ENCODE assay signal across 20 cellular contexts in genomic region chr7:34844936-34845665, GRCh38.
"Had no signal": no experiment of that assay in that cellular context is flagged by ENCODE, and none has a peak within 500 bp of the region (broad histone marks: within the 10 kb centered on the region; RNA-seq: fewer than 3 reads in every experiment).

No MANE protein-coding gene starts in this region.

- DNase-seq: activated CD4-positive, alpha-beta memory T cell treated with anti-CD3 and anti-CD28 coated beads, Interleukin-2, amount 10 ng/mL, durations not matched to agents 7 days and 5 days; activated CD4-positive, alpha-beta T cell treated with anti-CD3 and anti-CD28 coated beads for 4 hours; activated CD8-positive, alpha-beta memory T cell treated with anti-CD3 and anti-CD28 coated beads, Interleukin-2, amount 50 U/mL, for 4 hours; activated gamma-delta T cell; activated naive CD8-positive, alpha-beta T cell treated with anti-CD3 and anti-CD28 coated beads, Interleukin-2, amount 10 ng/mL, durations not matched to agents 7 days and 5 days; activated T-cell treated with anti-CD3 and anti-CD28 coated beads, Interleukin-2, amount 50 U/mL, for 72 hours; anterior cingulate cortex; cerebellar nuclear complex; effector CD8-positive, alpha-beta T cell; gastrocnemius medialis; naive thymus-derived CD4-positive, alpha-beta T cell; retina had no signal

- ATAC-seq: activated T-cell treated with anti-CD3 and anti-CD28 coated beads, Interleukin-2, amount 50 U/mL, for 72 hours; gastrocnemius medialis; left lobe of liver; naive thymus-derived CD4-positive, alpha-beta T cell had no signal

- H3K79me2 ChIP-seq: parathyroid adenoma had no signal

- H3K36me3 ChIP-seq: gastrocnemius medialis, neutrophil had no signal

- H3K4me3 ChIP-seq: gastrocnemius medialis had no signal

- FAIRE-seq: keratinocyte, TTC549 had no signal

- H3K27me3 Mint-ChIP-seq: activated CD4-positive, alpha-beta memory T cell treated with anti-CD3 and anti-CD28 coated beads, Interleukin-2, amount 10 ng/mL, durations not matched to agents 7 days and 5 days; activated naive CD8-positive, alpha-beta T cell treated with anti-CD3 and anti-CD28 coated beads, Interleukin-2, amount 10 ng/mL, durations not matched to agents 7 days and 5 days had no signal

- H3K4me1 ChIP-seq: gastrocnemius medialis, parathyroid adenoma had no signal

- H3K27ac ChIP-seq: gastrocnemius medialis, neutrophil, parathyroid adenoma had no signal

- H3K27ac Mint-ChIP-seq: activated CD4-positive, alpha-beta memory T cell treated with anti-CD3 and anti-CD28 coated beads, Interleukin-2, amount 10 ng/mL, durations not matched to agents 7 days and 5 days; activated naive CD8-positive, alpha-beta T cell treated with anti-CD3 and anti-CD28 coated beads, Interleukin-2, amount 10 ng/mL, durations not matched to agents 7 days and 5 days; activated T-cell treated with anti-CD3 and anti-CD28 coated beads, Interleukin-2, amount 50 U/mL, for 72 hours; naive thymus-derived CD4-positive, alpha-beta T cell; stimulated activated effector memory CD8-positive, alpha-beta T cell treated with anti-CD3 and anti-CD28 coated beads, Interleukin-12 subunit alpha, Interleukin-12 subunit beta, amount 100 ng/mL, for 72 hours; T-helper 1 cell treated with Interleukin-12 subunit alpha and Interleukin-12 subunit beta and Interleukin-4 antibody, amounts not matched to agents 30 μg/mL and 1 μg/mL, for 36 hours; WTC11 had no signal

- H3K9me3 ChIP-seq: gastrocnemius medialis, neutrophil had no signal

- H3K27me3 ChIP-seq: gastrocnemius medialis, neutrophil had no signal

- H3K9me3 Mint-ChIP-seq: activated CD4-positive, alpha-beta memory T cell treated with anti-CD3 and anti-CD28 coated beads, Interleukin-2, amount 10 ng/mL, durations not matched to agents 7 days and 5 days; activated naive CD8-positive, alpha-beta T cell treated with anti-CD3 and anti-CD28 coated beads, Interleukin-2, amount 10 ng/mL, durations not matched to agents 7 days and 5 days; stimulated activated effector memory CD8-positive, alpha-beta T cell treated with anti-CD3 and anti-CD28 coated beads, Interleukin-12 subunit alpha, Interleukin-12 subunit beta, amount 100 ng/mL, for 72 hours; T-helper 1 cell treated with Interleukin-12 subunit alpha and Interleukin-12 subunit beta and Interleukin-4 antibody, amounts not matched to agents 30 μg/mL and 1 μg/mL, for 36 hours had no signal

- H2AFZ ChIP-seq: parathyroid adenoma had no signal

- H3K4me3 Mint-ChIP-seq: activated CD4-positive, alpha-beta memory T cell treated with anti-CD3 and anti-CD28 coated beads, Interleukin-2, amount 10 ng/mL, durations not matched to agents 7 days and 5 days; activated naive CD8-positive, alpha-beta T cell treated with anti-CD3 and anti-CD28 coated beads, Interleukin-2, amount 10 ng/mL, durations not matched to agents 7 days and 5 days; activated T-cell treated with anti-CD3 and anti-CD28 coated beads, Interleukin-2, amount 50 U/mL, for 72 hours; naive thymus-derived CD4-positive, alpha-beta T cell; stimulated activated effector memory CD8-positive, alpha-beta T cell treated with anti-CD3 and anti-CD28 coated beads, Interleukin-12 subunit alpha, Interleukin-12 subunit beta, amount 100 ng/mL, for 72 hours; T-helper 1 cell treated with Interleukin-12 subunit alpha and Interleukin-12 subunit beta and Interleukin-4 antibody, amounts not matched to agents 30 μg/mL and 1 μg/mL, for 36 hours; WTC11 had no signal

- H3K4me1 Mint-ChIP-seq: activated CD4-positive, alpha-beta memory T cell treated with anti-CD3 and anti-CD28 coated beads, Interleukin-2, amount 10 ng/mL, durations not matched to agents 7 days and 5 days; activated naive CD8-positive, alpha-beta T cell treated with anti-CD3 and anti-CD28 coated beads, Interleukin-2, amount 10 ng/mL, durations not matched to agents 7 days and 5 days had no signal

- H3K9ac ChIP-seq: parathyroid adenoma had no signal

- H3K36me3 Mint-ChIP-seq: activated naive CD8-positive, alpha-beta T cell treated with anti-CD3 and anti-CD28 coated beads, Interleukin-2, amount 10 ng/mL, durations not matched to agents 7 days and 5 days; naive thymus-derived CD4-positive, alpha-beta T cell; stimulated activated effector memory CD8-positive, alpha-beta T cell treated with anti-CD3 and anti-CD28 coated beads, Interleukin-12 subunit alpha, Interleukin-12 subunit beta, amount 100 ng/mL, for 72 hours had no signal
